ENCODE assay signal across 25 cellular contexts in genomic region chr9:134401391-134401790, GRCh38.
"Had no signal": no experiment of that assay in that cellular context is flagged by ENCODE, and none has a peak within 500 bp of the region (broad histone marks: within the 10 kb centered on the region; RNA-seq: fewer than 3 reads in every experiment).

No MANE protein-coding gene starts in this region.

- H3K9me3 Mint-ChIP-seq: memory B cell; natural killer cell treated with Interleukin-12 subunit alpha and Interleukin-12 subunit beta and Interleukin-15 and Interleukin-18, amount 100 ng/mL, for 72 hours; neural crest cell had no signal

- H3K36me3 Mint-ChIP-seq: memory B cell had no signal

- H3K27ac ChIP-seq: lower lobe of right lung, ovary, suprapubic skin, transverse colon, upper lobe of right lung had no signal

- H3K27me3 ChIP-seq: dorsolateral prefrontal cortex, ovary, right lobe of liver, suprapubic skin, transverse colon, upper lobe of right lung, uterus had no signal

- ATAC-seq: left ventricle myocardium superior; lower lobe of right lung; natural killer cell treated with Interleukin-12 subunit alpha and Interleukin-12 subunit beta and Interleukin-15 and Interleukin-18, amount 100 ng/mL, for 72 hours; right lobe of liver; upper lobe of right lung had no signal

- H3K27me3 Mint-ChIP-seq: memory B cell had no signal

- H3K4me3 ChIP-seq: dorsolateral prefrontal cortex, lower lobe of right lung, ovary, right lobe of liver, smooth muscle cell, suprapubic skin, transverse colon, upper lobe of right lung, uterus had no signal

- H3K4me3 Mint-ChIP-seq: memory B cell; natural killer cell treated with Interleukin-12 subunit alpha and Interleukin-12 subunit beta and Interleukin-15 and Interleukin-18, amount 100 ng/mL, for 72 hours; neural crest cell; stimulated activated naive CD8-positive, alpha-beta T cell treated with anti-CD3 and anti-CD28 coated beads, Interleukin-15, amount 100 ng/mL, for 72 hours had no signal

- H3K27ac Mint-ChIP-seq: memory B cell; natural killer cell treated with Interleukin-12 subunit alpha and Interleukin-12 subunit beta and Interleukin-15 and Interleukin-18, amount 100 ng/mL, for 72 hours; stimulated activated naive CD8-positive, alpha-beta T cell treated with anti-CD3 and anti-CD28 coated beads, Interleukin-15, amount 100 ng/mL, for 72 hours had no signal

- H3K9me3 ChIP-seq: ovary, right lobe of liver, suprapubic skin, transverse colon, uterus had no signal

- H3K36me3 ChIP-seq: ovary, transverse colon, upper lobe of right lung, uterus had no signal

- DNase-seq: cortex of kidney; dorsolateral prefrontal cortex; effector CD4-positive, alpha-beta T cell; head of caudate nucleus; left ventricle myocardium superior; lower lobe of right lung; nucleus accumbens; ovary; posterior cingulate gyrus; retina; right lobe of liver; stimulated activated CD4-positive, alpha-beta T cell treated with anti-CD3 and anti-CD28 coated beads, Interleukin-12 subunit alpha, Interleukin-12 subunit beta, amount 100 ng/mL, for 4 hours; stimulated activated CD4-positive, alpha-beta T cell treated with anti-CD3 and anti-CD28 coated beads, Interleukin-1b, Interleukin-23, amount 100 ng/mL, for 48 hours; stimulated activated CD4-positive, alpha-beta T cell treated with anti-CD3 and anti-CD28 coated beads, Interleukin-4, amount 100 ng/mL, for 1 hour; stimulated activated CD8-positive, alpha-beta memory T cell treated with anti-CD3 and anti-CD28 coated beads, Interleukin-4, amount 100 ng/mL, for 48 hours; stimulated activated naive CD4-positive, alpha-beta T cell; stimulated activated naive CD8-positive, alpha-beta T cell treated with anti-CD3 and anti-CD28 coated beads, Interleukin-15, amount 100 ng/mL, for 72 hours; transverse colon; upper lobe of right lung; uterus had no signal
